10 cellular contexts compared by ENCODE assay signal in genomic region chr6:5695260-5696245, GRCh38.
DNase-seq lines count a peak whose midpoint lies in the region; ATAC-seq and TF ChIP-seq lines count a peak whose summit lies in the region.
"Had no signal": no experiment of that assay in that cellular context is flagged by ENCODE, and none has a peak within 500 bp of the region (broad histone marks: within the 10 kb centered on the region; RNA-seq: fewer than 3 reads in every experiment).

No MANE protein-coding gene starts in this region.

- no peaks in the 10 kb centered on the region for H3K36me3 ChIP-seq in right atrium auricular region

- TF ChIP-seq CTCF in right atrium auricular region (IDR thresholded peaks at IDR 0.05): no peak

- no peak overlapping the region for H3K27ac ChIP-seq in right cardiac atrium (ENCODE audit: low read length)
- H3K27ac ChIP-seq in right atrium auricular region: no peak overlapping the region

- H3K4me1 ChIP-seq in right cardiac atrium (ENCODE audit: control insufficient read depth, insufficient read depth, low read length) (no peaks in the 10 kb centered on the region), right atrium auricular region (no peaks in the 10 kb centered on the region)

- H3K27me3 ChIP-seq in right cardiac atrium (ENCODE audit: control insufficient read depth, insufficient read depth) (no peaks in the 10 kb centered on the region), right atrium auricular region (no peaks in the 10 kb centered on the region)

- H3K4me3 ChIP-seq in right cardiac atrium (ENCODE audit: low read length) (no peak overlapping the region), right atrium auricular region (no peak overlapping the region)

- intact Hi-C loops in right cardiac atrium (cut with DNase I): no loop called here

- POLR2A ChIA-PET in activated CD8-positive, alpha-beta T cell treated with anti-CD3 and anti-CD28 coated beads, Interleukin-2, amount 10 ng/mL, durations not matched to agents 7 days and 5 days (lab: Charles Lee): no interaction called here

- peaks cover 3% of the 10 kb centered on the region for H3K9me3 Mint-ChIP-seq in activated CD8-positive, alpha-beta T cell treated with anti-CD3 and anti-CD28 coated beads, Interleukin-2, amount 10 ng/mL, durations not matched to agents 7 days and 5 days (ENCODE audit: insufficient read depth)
- H3K9me3 Mint-ChIP-seq: neural crest cell had no signal

- H3K4me1 Mint-ChIP-seq in activated CD8-positive, alpha-beta T cell treated with anti-CD3 and anti-CD28 coated beads, Interleukin-2, amount 10 ng/mL, durations not matched to agents 7 days and 5 days (ENCODE audit: low read depth): peaks cover 23% of the 10 kb centered on the region
- H3K4me1 Mint-ChIP-seq: neural crest cell had no signal

- peak; percentile 41 to 62 for ATAC-seq in right cardiac atrium
- ATAC-seq in activated CD8-positive, alpha-beta T cell treated with anti-CD3 and anti-CD28 coated beads, Interleukin-2, amount 10 ng/mL, durations not matched to agents 7 days and 5 days: no peak
- no peak for ATAC-seq in HG02623 (IDR thresholded peaks at IDR 0.05; ENCODE audit: unreplicated experiment)

- DNase-seq in right cardiac atrium (peak in 1 of 3 donors; percentile 31), right atrium auricular region (ENCODE audit: low spot score) (no peak), islet precursor cell (peak; percentile 90), NCI-H2196 (lab: John Stamatoyannopoulos, UW; ENCODE audit: unreplicated experiment) (no peak), NK-92 (lab: John Stamatoyannopoulos, UW; ENCODE audit: unreplicated experiment) (no peak), SK-N-DZ (ENCODE audit: low spot score) (no peak)
- no peak for DNase-seq in activated CD8-positive, alpha-beta T cell treated with anti-CD3 and anti-CD28 coated beads, Interleukin-2, amount 10 ng/mL, durations not matched to agents 7 days and 5 days
- DNase-seq: CD4-positive, alpha-beta memory T cell had no signal

- peak overlapping the region; percentile 60 for H3K27ac Mint-ChIP-seq in activated CD8-positive, alpha-beta T cell treated with anti-CD3 and anti-CD28 coated beads, Interleukin-2, amount 10 ng/mL, durations not matched to agents 7 days and 5 days
- H3K27ac Mint-ChIP-seq: CD4-positive, alpha-beta memory T cell had no signal

- peaks cover 14% of the 10 kb centered on the region for H3K36me3 Mint-ChIP-seq in activated CD8-positive, alpha-beta T cell treated with anti-CD3 and anti-CD28 coated beads, Interleukin-2, amount 10 ng/mL, durations not matched to agents 7 days and 5 days (ENCODE audit: low read depth)

- H3K27me3 Mint-ChIP-seq in activated CD8-positive, alpha-beta T cell treated with anti-CD3 and anti-CD28 coated beads, Interleukin-2, amount 10 ng/mL, durations not matched to agents 7 days and 5 days (ENCODE audit: low read depth): no peaks in the 10 kb centered on the region
- H3K27me3 Mint-ChIP-seq: CD4-positive, alpha-beta memory T cell had no signal

- WGBS in right cardiac atrium: 66% methylated on average over 12 of the region's 12 CpGs

- H3K4me3 Mint-ChIP-seq in activated CD8-positive, alpha-beta T cell treated with anti-CD3 and anti-CD28 coated beads, Interleukin-2, amount 10 ng/mL, durations not matched to agents 7 days and 5 days: no peak overlapping the region
- H3K4me3 Mint-ChIP-seq: neural crest cell had no signal

- CTCF ChIA-PET in activated CD8-positive, alpha-beta T cell treated with anti-CD3 and anti-CD28 coated beads, Interleukin-2, amount 10 ng/mL, durations not matched to agents 7 days and 5 days (lab: Charles Lee): interaction anchor here (1.0 kb wide), 1 partner anchor 390 kb away, joined by 3 read pairs; no protein-coding TSS in a partner anchor

- H3K9me3 ChIP-seq in right cardiac atrium (ENCODE audit: control insufficient read depth, low read length) (no peaks in the 10 kb centered on the region), right atrium auricular region (peaks cover 0 to 6% of the 10 kb centered on the region in 2 donors)

Comparison
In these comparisons a context has a peak if more than half of its experiments do, and no peak if none do; other contexts are left out.
1. ATAC-seq: peak in right cardiac atrium (2 of 2); none in activated CD8-positive, alpha-beta T cell treated with anti-CD3 and anti-CD28 coated beads, Interleukin-2, amount 10 ng/mL, durations not matched to agents 7 days and 5 days (single experiment) and HG02623 (single experiment).